ENCODE assay signal across 9 cellular contexts in genomic region chr3:158110658-158111018, GRCh38. TPM values are rescaled to one million over a fixed set of nuclear protein-coding genes. Genes with fewer than 3 reads are reported as not detected.
DNase-seq lines count a peak whose midpoint lies in the region; ATAC-seq and TF ChIP-seq lines count a peak whose summit lies in the region.
"Had no signal": no experiment of that assay in that cellular context is flagged by ENCODE, and none has a peak within 500 bp of the region (broad histone marks: within the 10 kb centered on the region; RNA-seq: fewer than 3 reads in every experiment).

No MANE protein-coding gene starts in this region.

- peaks cover 67% of the 10 kb centered on the region for H3K4me1 Mint-ChIP-seq in activated T-cell treated with anti-CD3 and anti-CD28 coated beads, Interleukin-2, amount 50 U/mL, for 24 hours (ENCODE audit: low read depth)
- H3K4me1 Mint-ChIP-seq in stimulated activated memory B cell treated with anti-CD40 and anti-IgM and Interleukin-4, amounts not matched to agents 10 μg/mL and 1 μg/mL and 100 μg/mL, for 72 hours: peaks cover 62% of the 10 kb centered on the region

- peaks cover 39% of the 10 kb centered on the region for H3K36me3 Mint-ChIP-seq in activated T-cell treated with anti-CD3 and anti-CD28 coated beads, Interleukin-2, amount 50 U/mL, for 24 hours (ENCODE audit: low read depth)
- peaks cover 23% of the 10 kb centered on the region for H3K36me3 Mint-ChIP-seq in stimulated activated memory B cell treated with anti-CD40 and anti-IgM and Interleukin-4, amounts not matched to agents 10 μg/mL and 1 μg/mL and 100 μg/mL, for 72 hours

- peaks cover 40% of the 10 kb centered on the region for H3K27me3 Mint-ChIP-seq in activated T-cell treated with anti-CD3 and anti-CD28 coated beads, Interleukin-2, amount 50 U/mL, for 24 hours
- H3K27me3 Mint-ChIP-seq in stimulated activated memory B cell treated with anti-CD40 and anti-IgM and Interleukin-4, amounts not matched to agents 10 μg/mL and 1 μg/mL and 100 μg/mL, for 72 hours: peaks cover 29% of the 10 kb centered on the region

- no peaks in the 10 kb centered on the region for H3K9me3 ChIP-seq in gastroesophageal sphincter

- ATAC-seq in gastroesophageal sphincter (no peak), GM18498 (IDR thresholded peaks at IDR 0.05; ENCODE audit: unreplicated experiment) (no peak)
- no peak for ATAC-seq in stimulated activated memory B cell treated with anti-CD40 and anti-IgM and Interleukin-4, amounts not matched to agents 10 μg/mL and 1 μg/mL and 100 μg/mL, for 72 hours

- no peak for TF ChIP-seq EP300 in gastroesophageal sphincter (IDR thresholded peaks at IDR 0.05)

- TF ChIP-seq CTCF in RWPE1 (conservative IDR thresholded peaks at IDR 0.05; ENCODE audit: low read depth) (no peak), gastroesophageal sphincter (IDR thresholded peaks at IDR 0.05) (no peak)

- TF ChIP-seq POLR2A in gastroesophageal sphincter (IDR thresholded peaks at IDR 0.05): no peak

- H3K27me3 ChIP-seq in gastroesophageal sphincter: peaks cover 37% of the 10 kb centered on the region

- H3K27ac Mint-ChIP-seq in activated T-cell treated with anti-CD3 and anti-CD28 coated beads, Interleukin-2, amount 50 U/mL, for 24 hours: peak overlapping the region; percentile 91
- H3K27ac Mint-ChIP-seq in stimulated activated memory B cell treated with anti-CD40 and anti-IgM and Interleukin-4, amounts not matched to agents 10 μg/mL and 1 μg/mL and 100 μg/mL, for 72 hours: peak overlapping the region; percentile 91

- WGBS in gastroesophageal sphincter (ENCODE audit: low coverage in 1 of 2), 2 donors: 17% methylated on average over 4 of the region's 4 CpGs; no CpG with 5 or more reads in 1 of the 2 donors

- peaks cover 8% of the 10 kb centered on the region for H3K9me3 Mint-ChIP-seq in activated T-cell treated with anti-CD3 and anti-CD28 coated beads, Interleukin-2, amount 50 U/mL, for 24 hours
- peaks cover 3% of the 10 kb centered on the region for H3K9me3 Mint-ChIP-seq in stimulated activated memory B cell treated with anti-CD40 and anti-IgM and Interleukin-4, amounts not matched to agents 10 μg/mL and 1 μg/mL and 100 μg/mL, for 72 hours

- H3K36me3 ChIP-seq in gastroesophageal sphincter: no peaks in the 10 kb centered on the region

- no peak for DNase-seq in activated T-cell treated with anti-CD3 and anti-CD28 coated beads, Interleukin-2, amount 50 U/mL, for 24 hours
- DNase-seq in activated T-cell treated with anti-CD3 and anti-CD28 coated beads, Interleukin-2, amount 50 U/mL, for 48 hours: no peak
- no peak for DNase-seq in RWPE1 (ENCODE audit: low spot score)
- no peak for DNase-seq in NCI-H82 (lab: John Stamatoyannopoulos, UW)
- no peak for DNase-seq in stimulated activated CD8-positive, alpha-beta memory T cell treated with anti-CD3 and anti-CD28 coated beads, Interleukin-4, amount 100 ng/mL, for 48 hours

- CTCF ChIA-PET in RWPE1 (lab: Yijun Ruan, JAX): interaction anchor here (0.6 kb wide), 1 partner anchor 32 kb away, joined by 3 read pairs; no protein-coding TSS in a partner anchor

- H3K4me3 Mint-ChIP-seq in activated T-cell treated with anti-CD3 and anti-CD28 coated beads, Interleukin-2, amount 50 U/mL, for 24 hours: peak overlapping the region; percentile 96
- peak overlapping the region; percentile 98 for H3K4me3 Mint-ChIP-seq in stimulated activated memory B cell treated with anti-CD40 and anti-IgM and Interleukin-4, amounts not matched to agents 10 μg/mL and 1 μg/mL and 100 μg/mL, for 72 hours

- peak overlapping the region; percentile 68 to 94 for H3K4me3 ChIP-seq in gastroesophageal sphincter

- H3K27ac ChIP-seq in RWPE1: peak overlapping the region; percentile 91
- peak overlapping the region; percentile 7 to 87 (median 86) for H3K27ac ChIP-seq in gastroesophageal sphincter

- POLR2A ChIA-PET in RWPE1 (lab: Yijun Ruan, JAX; ENCODE audit: low non-redundant PET): no interaction called here

- H3K4me1 ChIP-seq in gastroesophageal sphincter: peaks cover 3 to 46% (median 16%) of the 10 kb centered on the region in 3 donors

RNA-seq across cellular contexts. Expression of gene RSRC1, which starts 0.7 kb away (rescaled TPM):
- 10 to 100 TPM; 40.6 to 66.0 (median 43.9) TPM for total RNA-seq in gastroesophageal sphincter

RNA-seq across cellular contexts. Expression of gene SHOX2, which starts 4.4 kb away (rescaled TPM):
- 1 to 10 TPM in 1 of 4 donors, under 1 TPM in 3; 0.10 to 3.2 (median 0.35) TPM for total RNA-seq in gastroesophageal sphincter
- total RNA-seq: dermis microvascular lymphatic vessel endothelial cell had no signal
